ENCODE assay signal across 17 cellular contexts in genomic region chr9:122936464-122936863, GRCh38. TPM values are rescaled to one million over a fixed set of nuclear protein-coding genes. Genes with fewer than 3 reads are reported as not detected.
DNase-seq lines count a peak whose midpoint lies in the region; ATAC-seq and TF ChIP-seq lines count a peak whose summit lies in the region.
"Had no signal": no experiment of that assay in that cellular context is flagged by ENCODE, and none has a peak within 500 bp of the region (broad histone marks: within the 10 kb centered on the region; RNA-seq: fewer than 3 reads in every experiment).

No MANE protein-coding gene starts in this region.

- peaks cover 15% of the 10 kb centered on the region for H3K4me1 Mint-ChIP-seq in Caco-2 (ENCODE audit: low read depth, unreplicated experiment)
- H3K4me1 Mint-ChIP-seq in WTC11: peaks cover 11% of the 10 kb centered on the region
- peaks cover 18% of the 10 kb centered on the region for H3K4me1 Mint-ChIP-seq in progenitor cell of endocrine pancreas (ENCODE audit: low read depth)
- peaks cover 14% of the 10 kb centered on the region for H3K4me1 Mint-ChIP-seq in activated T-helper 17 cell treated with anti-CD3 and anti-CD28 coated beads, Interleukin-2, amount 50 U/mL, for 72 hours

- no peaks in the 10 kb centered on the region for H3K36me3 ChIP-seq in Caco-2 (ENCODE audit: control insufficient read depth, insufficient read depth, low read length)
- H3K36me3 ChIP-seq in breast epithelium: no peaks in the 10 kb centered on the region

- H3K4me3 ChIP-seq in Caco-2 (ENCODE audit: low read depth, low read length) (no peak overlapping the region), breast epithelium (no peak overlapping the region)
- H3K4me3 ChIP-seq: GM23248 had no signal

- peaks cover 38% of the 10 kb centered on the region for H3K36me3 Mint-ChIP-seq in Caco-2 (ENCODE audit: insufficient read depth, unreplicated experiment)
- peaks cover 16% of the 10 kb centered on the region for H3K36me3 Mint-ChIP-seq in WTC11
- H3K36me3 Mint-ChIP-seq in progenitor cell of endocrine pancreas (ENCODE audit: insufficient read depth): peaks cover 9% of the 10 kb centered on the region
- H3K36me3 Mint-ChIP-seq in activated T-helper 17 cell treated with anti-CD3 and anti-CD28 coated beads, Interleukin-2, amount 50 U/mL, for 72 hours (ENCODE audit: low read depth): peaks cover 50% of the 10 kb centered on the region

- peak; percentile 47 to 59 for DNase-seq in Caco-2
- peak; percentile 52 for DNase-seq in HT-29 (ENCODE audit: low spot score)
- DNase-seq in WTC11 (ENCODE audit: low spot score): no peak
- no peak for DNase-seq in progenitor cell of endocrine pancreas (ENCODE audit: low spot score, unreplicated experiment)
- DNase-seq in breast epithelium (ENCODE audit: low spot score in 2 of 2): no peak
- no peak for DNase-seq in medulla oblongata (ENCODE audit: extremely low spot score)
- DNase-seq: ACHN; BE2C; C1 segment of cervical spinal cord; CD4-positive, CD25-positive, alpha-beta regulatory T cell; CD8-positive, alpha-beta memory T cell; DMS153; DMS79; GDM1; GM23248; HCEC 1CT had no signal

- H3K9me3 Mint-ChIP-seq in Caco-2 (ENCODE audit: unreplicated experiment): no peaks in the 10 kb centered on the region
- H3K9me3 Mint-ChIP-seq in WTC11: no peaks in the 10 kb centered on the region
- H3K9me3 Mint-ChIP-seq in progenitor cell of endocrine pancreas (ENCODE audit: low read depth): no peaks in the 10 kb centered on the region
- no peaks in the 10 kb centered on the region for H3K9me3 Mint-ChIP-seq in activated T-helper 17 cell treated with anti-CD3 and anti-CD28 coated beads, Interleukin-2, amount 50 U/mL, for 72 hours
- H3K9me3 Mint-ChIP-seq: CD4-positive, CD25-positive, alpha-beta regulatory T cell; CD8-positive, alpha-beta memory T cell had no signal

- H3K27me3 Mint-ChIP-seq in Caco-2 (ENCODE audit: insufficient read depth, unreplicated experiment): no peaks in the 10 kb centered on the region
- no peaks in the 10 kb centered on the region; the same call in 1 of the 2 replicates for H3K27me3 Mint-ChIP-seq in WTC11 (ENCODE audit: low read depth)
- no peaks in the 10 kb centered on the region for H3K27me3 Mint-ChIP-seq in progenitor cell of endocrine pancreas
- no peaks in the 10 kb centered on the region for H3K27me3 Mint-ChIP-seq in activated T-helper 17 cell treated with anti-CD3 and anti-CD28 coated beads, Interleukin-2, amount 50 U/mL, for 72 hours
- H3K27me3 Mint-ChIP-seq: CD4-positive, CD25-positive, alpha-beta regulatory T cell had no signal

- H3K27me3 ChIP-seq in Caco-2 (replicated peaks; ENCODE audit: control insufficient read depth, insufficient read depth, low read length) (no peaks in the 10 kb centered on the region), breast epithelium (no peaks in the 10 kb centered on the region)
- H3K27me3 ChIP-seq: BE2C had no signal

- ATAC-seq in WTC11: no peak
- no peak for ATAC-seq in activated T-helper 17 cell treated with anti-CD3 and anti-CD28 coated beads, Interleukin-2, amount 50 U/mL, for 72 hours (replicated peaks)

- TF ChIP-seq POLR2A in breast epithelium (IDR thresholded peaks at IDR 0.05): no peak

- H3K27ac ChIP-seq in breast epithelium: no peak overlapping the region
- H3K27ac ChIP-seq: GM23248 had no signal

- intact Hi-C loops in Caco-2 (cut with micrococcal nuclease; ENCODE audit: unreplicated experiment): no loop called here
- intact Hi-C loops in breast epithelium (cut with DNase I; ENCODE audit: low total_unique reads): no loop called here

- H3K9me3 ChIP-seq in Caco-2 (no peaks in the 10 kb centered on the region), breast epithelium (no peaks in the 10 kb centered on the region)
- H3K9me3 ChIP-seq: BE2C had no signal

- no peak for TF ChIP-seq CTCF in Caco-2 (IDR thresholded peaks at IDR 0.05; ENCODE audit: insufficient read depth in 1 of 2, low read depth in 1 of 2, low read length in 1 of 2, severe bottlenecking in 1 of 2, unreplicated experiment in 1 of 2)
- no peak for TF ChIP-seq CTCF in WTC11 (IDR thresholded peaks at IDR 0.05)
- no peak for TF ChIP-seq CTCF in progenitor cell of endocrine pancreas (IDR thresholded peaks at IDR 0.05; ENCODE audit: unreplicated experiment)
- TF ChIP-seq CTCF in breast epithelium (IDR thresholded peaks at IDR 0.05): no peak

- no TSS peak for BruUV-seq in Caco-2 (replicated peaks; lab: Mats Ljungman, UMichigan)

- H3K4me3 Mint-ChIP-seq in Caco-2 (ENCODE audit: unreplicated experiment) (no peak overlapping the region), WTC11 (no peak overlapping the region), progenitor cell of endocrine pancreas (ENCODE audit: low read depth) (no peak overlapping the region)
- no peak overlapping the region for H3K4me3 Mint-ChIP-seq in activated T-helper 17 cell treated with anti-CD3 and anti-CD28 coated beads, Interleukin-2, amount 50 U/mL, for 72 hours

- no peak overlapping the region for H3K27ac Mint-ChIP-seq in Caco-2 (ENCODE audit: unreplicated experiment)
- no peak overlapping the region for H3K27ac Mint-ChIP-seq in WTC11
- peak overlapping the region; percentile 52 for H3K27ac Mint-ChIP-seq in progenitor cell of endocrine pancreas
- H3K27ac Mint-ChIP-seq in activated T-helper 17 cell treated with anti-CD3 and anti-CD28 coated beads, Interleukin-2, amount 50 U/mL, for 72 hours: no peak overlapping the region
- H3K27ac Mint-ChIP-seq: CD8-positive, alpha-beta memory T cell had no signal

- H3K4me1 ChIP-seq in Caco-2: 0 out of 2 replicates have a peak, but pooled peaks cover 5% of the 10 kb centered on the region
- peaks cover 4 to 9% of the 10 kb centered on the region in 2 donors for H3K4me1 ChIP-seq in breast epithelium
- H3K4me1 ChIP-seq: BE2C had no signal

- CTCF ChIA-PET in Caco-2 (lab: Charles Lee) (interaction anchor here (1.0 kb wide), 1 partner anchor 23 kb away, joined by 3 read pairs; the partner anchor contains the start of gene ZBTB6), WTC11 (lab: Charles Lee) (no interaction called here)

- POLR2A ChIA-PET in Caco-2 (lab: Charles Lee): no interaction called here
- POLR2A ChIA-PET in WTC11 (lab: Charles Lee): no interaction called here

TF ChIP-seq in WTC11, 78 proteins besides CTCF, POLR2A, EP300 and RAD21:
- TF ChIP-seq RELA (CRISPR knock-in tag; IDR thresholded peaks at IDR 0.05; ENCODE audit: borderline replicate concordance) (no peak), NR3C1 (CRISPR knock-in tag; conservative IDR thresholded peaks at IDR 0.05; ENCODE audit: low read depth) (no peak), GABPB1 (CRISPR knock-in tag; IDR thresholded peaks at IDR 0.05) (peak; percentile 71)

RNA-seq across cellular contexts. Expression of gene RABGAP1, which starts 4.4 kb away (rescaled TPM):
- total RNA-seq in Caco-2 (2022): 52.1 and 55.4 TPM in 2 replicates
- total RNA-seq in HT-29 (2014; rRNA removed; shearing (Covaris generic)): 21.1 and 23.8 TPM in 2 replicates
- total RNA-seq in WTC11 (2021): 38.1 to 42.9 TPM (median 41.1 TPM) in 3 replicates
- 78.9 and 93.6 TPM in 2 replicates for total RNA-seq in progenitor cell of endocrine pancreas
- 10 to 100 TPM; 35.5 to 42.4 TPM for total RNA-seq in activated T-helper 17 cell treated with anti-CD3 and anti-CD28 coated beads, Interleukin-2, amount 50 U/mL, for 72 hours
- 10 to 100 TPM; 49.1 to 93.4 (median 77.7) TPM for total RNA-seq in breast epithelium

RNA-seq across cellular contexts. Expression of gene ZBTB26, which starts 5.2 kb away (rescaled TPM):
- total RNA-seq in Caco-2 (2022): 8.7 and 10.3 TPM in 2 replicates
- 2.6 and 2.8 TPM in 2 replicates for total RNA-seq in HT-29 (2014; rRNA removed; shearing (Covaris generic))
- total RNA-seq in WTC11 (2021): 6.3 to 7.8 TPM (median 7.3 TPM) in 3 replicates
- total RNA-seq in progenitor cell of endocrine pancreas: 14.1 and 15.4 TPM in 2 replicates
- total RNA-seq in activated T-helper 17 cell treated with anti-CD3 and anti-CD28 coated beads, Interleukin-2, amount 50 U/mL, for 72 hours: 10 to 100 TPM in 1 of 2 donors, 1 to 10 TPM in 1; 6.0 to 11.3 TPM
- total RNA-seq in breast epithelium: 10 to 100 TPM in 1 of 3 donors, 1 to 10 TPM in 2; 6.7 to 12.0 (median 7.2) TPM

RNA-seq across cellular contexts. Expression of gene ZBTB6, which starts 23.3 kb away (rescaled TPM):
- total RNA-seq in Caco-2 (2022) (6.8 and 7.2 TPM in 2 replicates), WTC11 (2021) (8.2 to 9.6 TPM (median 9.0 TPM) in 3 replicates), progenitor cell of endocrine pancreas (8.3 and 9.0 TPM in 2 replicates), breast epithelium (10 to 100 TPM in 2 of 3 donors, 1 to 10 TPM in 1; 8.2 to 17.4 (median 11.1) TPM)
- 3.3 and 3.4 TPM in 2 replicates for total RNA-seq in HT-29 (2014; rRNA removed; shearing (Covaris generic))
- total RNA-seq in activated T-helper 17 cell treated with anti-CD3 and anti-CD28 coated beads, Interleukin-2, amount 50 U/mL, for 72 hours: 10 to 100 TPM; 10.2 to 14.8 TPM

RNA-seq across cellular contexts. Expression of gene RC3H2, which starts 31.3 kb away (rescaled TPM):
- total RNA-seq in Caco-2 (2022) (53.8 and 55.5 TPM in 2 replicates), WTC11 (2021) (36.0 to 38.3 TPM (median 37.5 TPM) in 3 replicates), progenitor cell of endocrine pancreas (61.3 and 68.8 TPM in 2 replicates), breast epithelium (10 to 100 TPM; 38.6 to 44.6 (median 41.6) TPM)
- total RNA-seq in HT-29 (2014; rRNA removed; shearing (Covaris generic)): 21.7 and 23.8 TPM in 2 replicates
- 10 to 100 TPM; 41.2 to 46.5 TPM for total RNA-seq in activated T-helper 17 cell treated with anti-CD3 and anti-CD28 coated beads, Interleukin-2, amount 50 U/mL, for 72 hours

Comparison
In these comparisons a context has a peak if more than half of its experiments do, and no peak if none do; other contexts are left out.
1. DNase-seq: peak in Caco-2 (2 of 2) and HT-29 (single experiment); none in WTC11 (single experiment), progenitor cell of endocrine pancreas (single experiment), breast epithelium (0 of 2) and medulla oblongata (single experiment).